In the genomic region with DNA sequence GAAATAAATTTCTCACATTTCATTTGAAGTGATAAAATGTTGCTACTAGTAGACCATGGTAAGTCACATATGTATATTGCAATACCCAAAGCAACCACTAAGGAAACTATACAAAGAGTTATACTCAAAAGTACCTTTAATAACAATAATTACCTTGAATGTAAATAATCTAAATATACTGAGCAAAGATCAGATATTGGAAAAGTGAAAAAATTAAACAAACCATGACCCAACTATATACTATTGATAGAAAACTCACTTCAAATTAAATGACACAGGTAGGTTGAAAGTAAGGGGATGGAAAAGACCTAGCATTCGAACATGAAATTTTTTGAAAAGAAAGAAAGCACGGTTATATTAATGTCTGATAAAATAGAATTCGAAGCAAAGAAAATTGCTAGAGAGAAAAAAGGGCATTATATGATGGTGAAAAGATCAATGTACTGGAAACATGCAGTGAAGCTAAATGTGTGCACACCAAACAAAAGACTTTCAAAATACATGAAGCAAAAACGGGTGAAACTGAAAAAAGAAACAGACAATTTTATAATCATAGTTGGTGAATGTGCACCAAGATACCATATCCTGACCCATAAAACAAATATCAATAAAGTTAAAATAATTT, we compare ENCODE assay signal across 1 cellular context.
TF ChIP-seq lines count a peak whose summit lies in the region.

No MANE protein-coding gene starts in this region.

TF ChIP-seq in GM23338, 12 proteins besides CTCF, POLR2A, EP300 and RAD21:
- TF ChIP-seq, protein P1, sequence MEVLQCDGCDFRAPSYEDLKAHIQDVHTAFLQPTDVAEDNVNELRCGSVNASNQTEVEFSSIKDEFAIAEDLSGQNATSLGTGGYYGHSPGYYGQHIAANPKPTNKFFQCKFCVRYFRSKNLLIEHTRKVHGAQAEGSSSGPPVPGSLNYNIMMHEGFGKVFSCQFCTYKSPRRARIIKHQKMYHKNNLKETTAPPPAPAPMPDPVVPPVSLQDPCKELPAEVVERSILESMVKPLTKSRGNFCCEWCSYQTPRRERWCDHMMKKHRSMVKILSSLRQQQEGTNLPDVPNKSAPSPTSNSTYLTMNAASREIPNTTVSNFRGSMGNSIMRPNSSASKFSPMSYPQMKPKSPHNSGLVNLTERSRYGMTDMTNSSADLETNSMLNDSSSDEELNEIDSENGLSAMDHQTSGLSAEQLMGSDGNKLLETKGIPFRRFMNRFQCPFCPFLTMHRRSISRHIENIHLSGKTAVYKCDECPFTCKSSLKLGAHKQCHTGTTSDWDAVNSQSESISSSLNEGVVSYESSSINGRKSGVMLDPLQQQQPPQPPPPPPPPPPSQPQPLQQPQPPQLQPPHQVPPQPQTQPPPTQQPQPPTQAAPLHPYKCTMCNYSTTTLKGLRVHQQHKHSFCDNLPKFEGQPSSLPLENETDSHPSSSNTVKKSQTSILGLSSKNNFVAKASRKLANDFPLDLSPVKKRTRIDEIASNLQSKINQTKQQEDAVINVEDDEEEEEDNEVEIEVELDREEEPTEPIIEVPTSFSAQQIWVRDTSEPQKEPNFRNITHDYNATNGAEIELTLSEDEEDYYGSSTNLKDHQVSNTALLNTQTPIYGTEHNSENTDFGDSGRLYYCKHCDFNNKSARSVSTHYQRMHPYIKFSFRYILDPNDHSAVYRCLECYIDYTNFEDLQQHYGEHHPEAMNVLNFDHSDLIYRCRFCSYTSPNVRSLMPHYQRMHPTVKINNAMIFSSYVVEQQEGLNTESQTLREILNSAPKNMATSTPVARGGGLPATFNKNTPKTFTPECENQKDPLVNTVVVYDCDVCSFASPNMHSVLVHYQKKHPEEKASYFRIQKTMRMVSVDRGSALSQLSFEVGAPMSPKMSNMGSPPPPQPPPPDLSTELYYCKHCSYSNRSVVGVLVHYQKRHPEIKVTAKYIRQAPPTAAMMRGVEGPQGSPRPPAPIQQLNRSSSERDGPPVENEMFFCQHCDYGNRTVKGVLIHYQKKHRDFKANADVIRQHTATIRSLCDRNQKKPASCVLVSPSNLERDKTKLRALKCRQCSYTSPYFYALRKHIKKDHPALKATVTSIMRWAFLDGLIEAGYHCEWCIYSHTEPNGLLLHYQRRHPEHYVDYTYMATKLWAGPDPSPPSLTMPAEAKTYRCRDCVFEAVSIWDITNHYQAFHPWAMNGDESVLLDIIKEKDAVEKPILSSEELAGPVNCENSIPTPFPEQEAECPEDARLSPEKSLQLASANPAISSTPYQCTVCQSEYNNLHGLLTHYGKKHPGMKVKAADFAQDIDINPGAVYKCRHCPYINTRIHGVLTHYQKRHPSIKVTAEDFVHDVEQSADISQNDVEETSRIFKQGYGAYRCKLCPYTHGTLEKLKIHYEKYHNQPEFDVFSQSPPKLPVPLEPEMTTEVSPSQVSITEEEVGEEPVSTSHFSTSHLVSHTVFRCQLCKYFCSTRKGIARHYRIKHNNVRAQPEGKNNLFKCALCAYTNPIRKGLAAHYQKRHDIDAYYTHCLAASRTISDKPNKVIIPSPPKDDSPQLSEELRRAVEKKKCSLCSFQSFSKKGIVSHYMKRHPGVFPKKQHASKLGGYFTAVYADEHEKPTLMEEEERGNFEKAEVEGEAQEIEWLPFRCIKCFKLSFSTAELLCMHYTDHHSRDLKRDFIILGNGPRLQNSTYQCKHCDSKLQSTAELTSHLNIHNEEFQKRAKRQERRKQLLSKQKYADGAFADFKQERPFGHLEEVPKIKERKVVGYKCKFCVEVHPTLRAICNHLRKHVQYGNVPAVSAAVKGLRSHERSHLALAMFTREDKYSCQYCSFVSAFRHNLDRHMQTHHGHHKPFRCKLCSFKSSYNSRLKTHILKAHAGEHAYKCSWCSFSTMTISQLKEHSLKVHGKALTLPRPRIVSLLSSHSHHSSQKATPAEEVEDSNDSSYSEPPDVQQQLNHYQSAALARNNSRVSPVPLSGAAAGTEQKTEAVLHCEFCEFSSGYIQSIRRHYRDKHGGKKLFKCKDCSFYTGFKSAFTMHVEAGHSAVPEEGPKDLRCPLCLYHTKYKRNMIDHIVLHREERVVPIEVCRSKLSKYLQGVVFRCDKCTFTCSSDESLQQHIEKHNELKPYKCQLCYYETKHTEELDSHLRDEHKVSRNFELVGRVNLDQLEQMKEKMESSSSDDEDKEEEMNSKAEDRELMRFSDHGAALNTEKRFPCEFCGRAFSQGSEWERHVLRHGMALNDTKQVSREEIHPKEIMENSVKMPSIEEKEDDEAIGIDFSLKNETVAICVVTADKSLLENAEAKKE (CRISPR knock-in tag; IDR thresholded peaks at IDR 0.05) = no peak
- no peak for TF ChIP-seq EZH2phosphoT487 (IDR thresholded peaks at IDR 0.05; ENCODE audit: unreplicated experiment)
- no peak for TF ChIP-seq ZNF331 (CRISPR knock-in tag; IDR thresholded peaks at IDR 0.05; ENCODE audit: low read depth)
- TF ChIP-seq NANOG (IDR thresholded peaks at IDR 0.05; ENCODE audit: borderline replicate concordance) = no peak
- TF ChIP-seq REST (IDR thresholded peaks at IDR 0.05; ENCODE audit: unreplicated experiment) = no peak
- no peak for TF ChIP-seq CREB1 (CRISPR knock-in tag; IDR thresholded peaks at IDR 0.05; ENCODE audit: low read depth)
- no peak for TF ChIP-seq STAT1 (IDR thresholded peaks at IDR 0.05; ENCODE audit: unreplicated experiment)
TF ChIP-seq in GM23338: peak in this region for 0.
